7 cellular contexts compared by ENCODE assay signal in genomic region chr19:39765091-39766076, GRCh38. TPM values are rescaled to one million over a fixed set of nuclear protein-coding genes. Genes with fewer than 3 reads are reported as not detected.
DNase-seq lines count a peak whose midpoint lies in the region; ATAC-seq and TF ChIP-seq lines count a peak whose summit lies in the region.

No MANE protein-coding gene starts in this region.

- no peak overlapping the region for H3K27ac ChIP-seq in neural cell (ENCODE audit: low read length)

- no peaks in the 10 kb centered on the region for H3K79me2 ChIP-seq in neural cell (replicated peaks; ENCODE audit: insufficient read depth, low read length)

- no peak overlapping the region for H3K4me2 ChIP-seq in neural cell (ENCODE audit: low read length)

- no peaks in the 10 kb centered on the region for H3K27me3 ChIP-seq in neural cell (ENCODE audit: insufficient read depth, low read depth, low read length)

- TF ChIP-seq RAD21 in Ishikawa (IDR thresholded peaks at IDR 0.05; ENCODE audit: low read depth) (peak; percentile 33; the same call in 1 of the 2 replicates), neural cell (conservative IDR thresholded peaks at IDR 0.05) (no peak)

- no peaks in the 10 kb centered on the region for H3K36me3 ChIP-seq in neural cell (ENCODE audit: insufficient read depth, low read length)

- DNase-seq in ELR (ENCODE audit: low read depth) = peak; percentile 67
- DNase-seq in epithelial cell of esophagus (ENCODE audit: low read depth) = peak; percentile 45
- DNase-seq in GOT3 (lab: John Stamatoyannopoulos, UW) = no peak

- no peaks in the 10 kb centered on the region for H3K9me3 ChIP-seq in neural cell (ENCODE audit: low read length)

- TF ChIP-seq CTCF in WI38 (IDR thresholded peaks at IDR 0.05; ENCODE audit: low read depth, low read length) = peak; percentile 89
- TF ChIP-seq CTCF in epithelial cell of esophagus (IDR thresholded peaks at IDR 0.05; ENCODE audit: insufficient read depth, low read depth, low read length, missing control alignments) = peak; percentile 74
- TF ChIP-seq CTCF in neural cell (IDR thresholded peaks at IDR 0.05; ENCODE audit: poor library complexity, severe bottlenecking) = peak; percentile 49

- H3K4me3 ChIP-seq in WI38 (ENCODE audit: low read depth, low read length) = no peak overlapping the region
- H3K4me3 ChIP-seq in epithelial cell of esophagus (ENCODE audit: low read length) = no peak overlapping the region
- H3K4me3 ChIP-seq in neural cell (ENCODE audit: low read length) = no peak overlapping the region

- no peak overlapping the region for H3K9ac ChIP-seq in neural cell (ENCODE audit: low read length)

- H3F3A ChIP-seq in neural cell (ENCODE audit: insufficient read depth, low read length, poor library complexity, severe bottlenecking) = no peaks in the 10 kb centered on the region

- no peaks in the 10 kb centered on the region for H4K20me1 ChIP-seq in neural cell (ENCODE audit: insufficient read depth)

- H2AFZ ChIP-seq in neural cell (ENCODE audit: low read depth, low read length) = no peak overlapping the region

- H3K9me2 ChIP-seq in neural cell (ENCODE audit: insufficient read depth, low read length) = no peaks in the 10 kb centered on the region

- no peak for ATAC-seq in HG02571 (IDR thresholded peaks at IDR 0.05; ENCODE audit: unreplicated experiment)

- TF ChIP-seq EP300 in Ishikawa (IDR thresholded peaks at IDR 0.05; ENCODE audit: borderline replicate concordance) = no peak
- no peak for TF ChIP-seq EP300 in neural cell (conservative IDR thresholded peaks at IDR 0.05; ENCODE audit: poor library complexity, severe bottlenecking)

TF ChIP-seq in Ishikawa, 13 proteins besides CTCF, POLR2A, EP300 and RAD21:
- TF ChIP-seq YY1 (IDR thresholded peaks at IDR 0.05; ENCODE audit: low read depth) = no peak
- TF ChIP-seq MAX (IDR thresholded peaks at IDR 0.05) = no peak
- TF ChIP-seq TCF12 (IDR thresholded peaks at IDR 0.05; ENCODE audit: low read depth) = no peak
- no peak for TF ChIP-seq CEBPB (IDR thresholded peaks at IDR 0.05)
- no peak for TF ChIP-seq TEAD4 (IDR thresholded peaks at IDR 0.05)
- no peak for TF ChIP-seq CREB1 (IDR thresholded peaks at IDR 0.05; ENCODE audit: low read depth)
- no peak for TF ChIP-seq FOXM1 (IDR thresholded peaks at IDR 0.05; ENCODE audit: borderline replicate concordance, low read depth)
- no peak for TF ChIP-seq TAF1 (IDR thresholded peaks at IDR 0.05; ENCODE audit: low read depth)
- TF ChIP-seq NFIC (IDR thresholded peaks at IDR 0.05) = no peak
- no peak for TF ChIP-seq EGR1 (IDR thresholded peaks at IDR 0.05)
- TF ChIP-seq ZBTB7A (IDR thresholded peaks at IDR 0.05; ENCODE audit: low read depth) = no peak
TF ChIP-seq in Ishikawa: peak in this region for 0.

TF ChIP-seq in neural cell, 6 proteins besides CTCF, POLR2A, EP300 and RAD21:
- TF ChIP-seq POLR2AphosphoS5 (IDR thresholded peaks at IDR 0.05) (no peak), SMC3 (conservative IDR thresholded peaks at IDR 0.05; ENCODE audit: poor library complexity) (no peak), REST (IDR thresholded peaks at IDR 0.05; ENCODE audit: borderline replicate concordance) (no peak), EZH2 (IDR thresholded peaks at IDR 0.05; ENCODE audit: borderline replicate concordance, insufficient read depth, low read length, poor library complexity, severe bottlenecking) (no peak), TAF1 (IDR thresholded peaks at IDR 0.05; ENCODE audit: low read depth) (no peak), MXI1 (conservative IDR thresholded peaks at IDR 0.05; ENCODE audit: poor library complexity, severe bottlenecking) (no peak)

RNA-seq across cellular contexts. Expression of gene LEUTX, which starts 13.3 kb away (rescaled TPM):
- polyA plus RNA-seq in neural cell = not detected in 2 replicates
- polyA minus RNA-seq in neural cell = not detected in 2 replicates

RNA-seq across cellular contexts. Expression of gene CLC, which starts 27.6 kb away (rescaled TPM):
- polyA plus RNA-seq in neural cell = 1.1 and 4.1 TPM in 2 replicates
- not detected in 2 replicates for polyA minus RNA-seq in neural cell
